8 cellular contexts compared by ENCODE assay signal in the genomic region with DNA sequence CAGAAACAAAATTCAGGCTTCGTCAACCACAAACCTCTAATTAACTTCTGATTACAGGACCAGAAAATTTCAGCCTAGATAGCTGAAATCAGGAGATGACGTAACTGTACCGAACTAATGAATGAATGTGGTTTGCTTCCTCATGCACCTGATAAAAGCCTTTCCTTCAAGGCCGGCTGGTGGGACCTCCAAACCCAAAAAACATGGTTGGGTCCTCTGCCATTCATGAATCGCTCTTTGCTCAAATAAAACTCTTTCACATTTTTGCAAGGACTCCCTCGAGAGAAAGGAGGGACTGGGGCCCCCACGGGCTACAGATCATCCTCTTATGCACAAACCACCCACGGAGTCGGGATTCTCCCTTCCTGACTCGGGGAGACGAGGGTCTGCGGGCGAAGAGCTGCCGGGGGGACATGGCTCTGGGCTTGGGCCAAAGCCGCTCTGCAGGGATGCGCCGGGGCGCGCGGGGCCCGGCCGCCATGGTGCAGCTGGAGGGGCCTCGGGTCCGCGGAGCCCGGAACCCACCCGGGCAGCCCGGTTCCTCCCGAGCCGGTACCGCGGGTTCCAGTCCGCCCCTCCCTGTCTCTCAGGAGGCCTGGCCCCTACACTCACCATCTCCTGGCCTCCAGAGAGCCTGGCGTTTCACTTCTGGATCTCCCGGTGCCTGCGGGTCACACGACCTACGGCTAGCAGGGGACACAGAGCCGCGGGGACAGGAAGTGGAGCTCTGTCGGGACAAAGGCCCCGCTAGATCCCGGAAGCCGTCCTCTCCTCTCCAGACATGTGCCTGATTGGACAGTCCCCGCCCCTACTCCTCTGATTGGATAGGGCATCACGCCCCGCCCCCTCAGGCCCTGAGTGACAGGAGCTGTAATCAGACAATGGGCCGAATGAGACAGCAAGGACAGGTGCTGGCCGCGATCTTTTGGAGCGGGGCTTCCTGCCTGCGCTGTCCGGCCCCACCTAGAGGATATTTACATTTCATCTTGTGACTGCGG. TPM values are rescaled to one million over a fixed set of nuclear protein-coding genes. Genes with fewer than 3 reads are reported as not detected.
DNase-seq lines count a peak whose midpoint lies in the region; ATAC-seq and TF ChIP-seq lines count a peak whose summit lies in the region.

Gene ZNF195, minus strand, starts transcription at position 721 of the 998 bp plus-strand sequence. Its CDS starts 106 bp downstream, at position 615.

- no peak for TF ChIP-seq CTCF in Calu3 (IDR thresholded peaks at IDR 0.05; ENCODE audit: unreplicated experiment)
- no peak for TF ChIP-seq CTCF in OCI-LY1 (IDR thresholded peaks at IDR 0.05; ENCODE audit: low read length)
- TF ChIP-seq CTCF in endothelial cell (IDR thresholded peaks at IDR 0.05; ENCODE audit: unreplicated experiment): no peak

- peaks cover 43% of the 10 kb centered on the region for H3K79me2 ChIP-seq in OCI-LY1 (ENCODE audit: insufficient read depth, low read length)

- H3K36me3 Mint-ChIP-seq in Calu3 (ENCODE audit: insufficient read depth, unreplicated experiment) (peaks cover 50% of the 10 kb centered on the region), endothelial cell (ENCODE audit: low read depth, unreplicated experiment) (peaks cover 20% of the 10 kb centered on the region)

- H3K4me3 Mint-ChIP-seq in Calu3 (ENCODE audit: low read depth, unreplicated experiment): peak within 1 kb of the TSS; percentile 90
- peak within 1 kb of the TSS; percentile 99 for H3K4me3 Mint-ChIP-seq in endothelial cell (ENCODE audit: unreplicated experiment)

- CTCF ChIA-PET in Calu3 (lab: Charles Lee): interaction anchor here (0.6 to 2.0 kb wide), 4 partner anchors 27 to 262 kb away, joined by 3 to 6 read pairs (median 4); no protein-coding TSS in a partner anchor

- DNase-seq in Calu3 (peak; percentile 99), endothelial cell (ENCODE audit: low spot score) (peak; percentile 97), midbrain (lab: John Stamatoyannopoulos, UW) (peak; percentile 97)
- peak; percentile 97 for DNase-seq in activated CD8-positive, alpha-beta memory T cell treated with anti-CD3 and anti-CD28 coated beads, Interleukin-2, amount 50 U/mL, for 4 hours
- DNase-seq in stimulated activated CD8-positive, alpha-beta memory T cell treated with anti-CD3 and anti-CD28 coated beads, Interleukin-2, amount 100 ng/mL, for 1 hour (ENCODE audit: low read depth in 2 of 2): peak; percentile 93

- H3K4me3 ChIP-seq in HUES64 (ENCODE audit: low read length) (peak within 1 kb of the TSS; percentile 97), OCI-LY1 (ENCODE audit: low read depth, low read length, poor library complexity, severe bottlenecking) (peak within 1 kb of the TSS; percentile 81)

- no peaks in the 10 kb centered on the region for H3F3A ChIP-seq in OCI-LY1 (ENCODE audit: insufficient read depth, low read length)

- BruUV-seq in Calu3 (replicated peaks; lab: Mats Ljungman, UMichigan): no TSS peak

- peak within 1 kb of the TSS; percentile 98 for H3K9ac ChIP-seq in HUES64 (ENCODE audit: low read depth, low read length)
- H3K9ac ChIP-seq in OCI-LY1 (ENCODE audit: low read length): peak within 1 kb of the TSS; percentile 84

- no peaks in the 10 kb centered on the region for H3K27me3 Mint-ChIP-seq in Calu3 (ENCODE audit: unreplicated experiment)
- peaks cover 3% of the 10 kb centered on the region for H3K27me3 Mint-ChIP-seq in endothelial cell (ENCODE audit: unreplicated experiment)

- H3K4me1 Mint-ChIP-seq in Calu3 (ENCODE audit: low read depth, unreplicated experiment) (no peaks in the 10 kb centered on the region), endothelial cell (ENCODE audit: unreplicated experiment) (peaks cover 51% of the 10 kb centered on the region)

- H3K27ac ChIP-seq in HUES64 (ENCODE audit: low read depth, low read length) (peak within 1 kb of the TSS; percentile 87), OCI-LY1 (ENCODE audit: low read depth, low read length, poor library complexity, severe bottlenecking) (peak within 1 kb of the TSS; percentile 33)

- ATAC-seq in GM21447 (IDR thresholded peaks at IDR 0.05; ENCODE audit: unreplicated experiment): peak; percentile 99

- H3K9me2 ChIP-seq in OCI-LY1 (ENCODE audit: low read depth, low read length): no peaks in the 10 kb centered on the region

- peak within 1 kb of the TSS; percentile 42 for H3K4me2 ChIP-seq in OCI-LY1 (ENCODE audit: low read length)

- no peaks in the 10 kb centered on the region for H3K9me3 Mint-ChIP-seq in Calu3 (ENCODE audit: low read depth, unreplicated experiment)
- no peaks in the 10 kb centered on the region for H3K9me3 Mint-ChIP-seq in endothelial cell (ENCODE audit: unreplicated experiment)

- peaks cover 30% of the 10 kb centered on the region for H3K4me1 ChIP-seq in HUES64 (ENCODE audit: insufficient read depth, low read length)
- H3K4me1 ChIP-seq in OCI-LY1 (ENCODE audit: insufficient read depth, low read length, severe bottlenecking): peaks cover 11% of the 10 kb centered on the region

- H3K9me3 ChIP-seq in HUES64 (ENCODE audit: insufficient read depth, low read depth, low read length) (no peaks in the 10 kb centered on the region), OCI-LY1 (ENCODE audit: low read length) (peaks cover 42% of the 10 kb centered on the region)

- H3K27ac Mint-ChIP-seq in Calu3 (ENCODE audit: unreplicated experiment) (peak within 1 kb of the TSS; percentile 96), endothelial cell (ENCODE audit: unreplicated experiment) (peak within 1 kb of the TSS; percentile 98)

- peak within 1 kb of the TSS; percentile 87; the same call in 1 of the 2 replicates for H2AFZ ChIP-seq in OCI-LY1 (ENCODE audit: low read length)

- WGBS in HUES64: under 1% methylated on average over 53 of the region's 54 CpGs

- no peaks in the 10 kb centered on the region for H3K27me3 ChIP-seq in HUES64 (ENCODE audit: insufficient read depth, low read length)
- no peaks in the 10 kb centered on the region for H3K27me3 ChIP-seq in OCI-LY1 (ENCODE audit: insufficient read depth, low read length)

- H3K36me3 ChIP-seq in HUES64 (ENCODE audit: insufficient read depth, low read length) (peaks cover 58% of the 10 kb centered on the region), OCI-LY1 (ENCODE audit: insufficient read depth, low read length) (peaks cover 41% of the 10 kb centered on the region)

- no peaks in the 10 kb centered on the region for H4K20me1 ChIP-seq in OCI-LY1 (ENCODE audit: insufficient read depth, low read length)

- intact Hi-C loops in Calu3 (cut with micrococcal nuclease; ENCODE audit: unreplicated experiment): no loop called here

RNA-seq across cellular contexts. Expression of gene ZNF195, which starts in this region (rescaled TPM):
- total RNA-seq in Calu3 (2022) (65.5 and 66.0 TPM in 2 replicates), endothelial cell (ENCODE audit: unreplicated experiment) (46.0 TPM)
- 50.5 TPM for polyA plus RNA-seq in HUES64 (2013, experiment 1 of 2)
- 48.2 TPM for polyA plus RNA-seq in HUES64 (2013, experiment 2 of 2)

Comparison
In these comparisons a context has a peak if more than half of its experiments do, and no peak if none do; other contexts are left out.
1. Peak in every context shown above with its lines: DNase-seq, ATAC-seq, H3K4me3 ChIP-seq and H3K27ac ChIP-seq.